ENCODE assay signal across 9 cellular contexts in genomic region chr9:128160603-128160987, GRCh38. TPM values are rescaled to one million over a fixed set of nuclear protein-coding genes. Genes with fewer than 3 reads are reported as not detected.
A peak's percentile ranks its signal among the peaks of the same experiment; 100 is the strongest.
DNase-seq lines count a peak whose midpoint lies in the region; ATAC-seq and TF ChIP-seq lines count a peak whose summit lies in the region.
"Had no signal": no experiment of that assay in that cellular context is flagged by ENCODE, and none has a peak within 500 bp of the region (broad histone marks: within the 10 kb centered on the region; RNA-seq: fewer than 3 reads in every experiment).

No MANE protein-coding gene starts in this region.

- peak; percentile 33 for ATAC-seq in activated CD8-positive, alpha-beta T cell treated with anti-CD3 and anti-CD28 coated beads, Interleukin-2, amount 10 ng/mL, durations not matched to agents 7 days and 5 days

- H3K79me2 ChIP-seq in neural cell (replicated peaks; ENCODE audit: insufficient read depth, low read length): no peaks in the 10 kb centered on the region

- no peak for TF ChIP-seq EP300 in neural cell (conservative IDR thresholded peaks at IDR 0.05; ENCODE audit: poor library complexity, severe bottlenecking)

- H3K9ac ChIP-seq in neural cell (ENCODE audit: low read length): peak overlapping the region; percentile 69

- no peaks in the 10 kb centered on the region for H3K9me2 ChIP-seq in neural cell (ENCODE audit: insufficient read depth, low read length)

- H3K36me3 Mint-ChIP-seq in activated CD8-positive, alpha-beta T cell treated with anti-CD3 and anti-CD28 coated beads, Interleukin-2, amount 10 ng/mL, durations not matched to agents 7 days and 5 days (ENCODE audit: low read depth): peaks cover 13% of the 10 kb centered on the region

- POLR2A ChIA-PET in activated CD8-positive, alpha-beta T cell treated with anti-CD3 and anti-CD28 coated beads, Interleukin-2, amount 10 ng/mL, durations not matched to agents 7 days and 5 days (lab: Charles Lee): interaction anchor here (0.9 to 2.1 kb wide), 3 partner anchors 9 to 32 kb away, joined by 3 to 8 read pairs (median 6); partner anchors contain the start of gene CIZ1

- TF ChIP-seq RAD21 in neural cell (conservative IDR thresholded peaks at IDR 0.05): no peak

- H3K27me3 ChIP-seq in neural cell (ENCODE audit: insufficient read depth, low read depth, low read length) (no peaks in the 10 kb centered on the region), testis (no peaks in the 10 kb centered on the region)

- peak overlapping the region; percentile 83 for H3K27ac Mint-ChIP-seq in activated CD8-positive, alpha-beta T cell treated with anti-CD3 and anti-CD28 coated beads, Interleukin-2, amount 10 ng/mL, durations not matched to agents 7 days and 5 days

- peak overlapping the region; percentile 81 for H3K4me3 Mint-ChIP-seq in activated CD8-positive, alpha-beta T cell treated with anti-CD3 and anti-CD28 coated beads, Interleukin-2, amount 10 ng/mL, durations not matched to agents 7 days and 5 days

- H3K4me1 Mint-ChIP-seq in activated CD8-positive, alpha-beta T cell treated with anti-CD3 and anti-CD28 coated beads, Interleukin-2, amount 10 ng/mL, durations not matched to agents 7 days and 5 days (ENCODE audit: low read depth): peaks cover 21% of the 10 kb centered on the region

- TF ChIP-seq CTCF in neural cell (IDR thresholded peaks at IDR 0.05; ENCODE audit: poor library complexity, severe bottlenecking) (no peak), testis (IDR thresholded peaks at IDR 0.05) (no peak)

- intact Hi-C loops in testis (cut with DNase I; ENCODE audit: low total_unique reads): no loop called here

- peaks cover 3% of the 10 kb centered on the region for H3K36me3 ChIP-seq in neural cell (ENCODE audit: insufficient read depth, low read length)
- H3K36me3 ChIP-seq in testis (ENCODE audit: low read depth, missing control alignments): no peaks in the 10 kb centered on the region

- DNase-seq in NCI-H1105 treated with DMSO at 0.1 percent for 48 hours (lab: John Stamatoyannopoulos, UW) (peak; percentile 30), NCI-H1105 (lab: John Stamatoyannopoulos, UW) (no peak), HuH-7 (ENCODE audit: low spot score) (peak; percentile 57), epithelial cell of prostate (ENCODE audit: low read depth, low spot score) (no peak), testis (peak; percentile 22), GDM1 (lab: John Stamatoyannopoulos, UW) (no peak)
- DNase-seq in activated CD8-positive, alpha-beta T cell treated with anti-CD3 and anti-CD28 coated beads, Interleukin-2, amount 10 ng/mL, durations not matched to agents 7 days and 5 days: peak; percentile 55

- H3K9me3 Mint-ChIP-seq in activated CD8-positive, alpha-beta T cell treated with anti-CD3 and anti-CD28 coated beads, Interleukin-2, amount 10 ng/mL, durations not matched to agents 7 days and 5 days (ENCODE audit: insufficient read depth): no peaks in the 10 kb centered on the region

- H3K4me3 ChIP-seq in neural cell (ENCODE audit: low read length): peak overlapping the region; percentile 75
- peak overlapping the region; percentile 76 for H3K4me3 ChIP-seq in testis

- H3K27ac ChIP-seq in epithelial cell of prostate (peak overlapping the region; percentile 48), neural cell (ENCODE audit: low read length) (peak overlapping the region; percentile 34), testis (peak overlapping the region in 1 of 2 donors; percentile 30)

- H3K27me3 Mint-ChIP-seq in activated CD8-positive, alpha-beta T cell treated with anti-CD3 and anti-CD28 coated beads, Interleukin-2, amount 10 ng/mL, durations not matched to agents 7 days and 5 days (ENCODE audit: low read depth): no peaks in the 10 kb centered on the region

- H3K4me2 ChIP-seq in neural cell (ENCODE audit: low read length): peak overlapping the region; percentile 92

- H4K20me1 ChIP-seq in neural cell (ENCODE audit: insufficient read depth): no peaks in the 10 kb centered on the region

- no peaks in the 10 kb centered on the region for H3F3A ChIP-seq in neural cell (ENCODE audit: insufficient read depth, low read length, poor library complexity, severe bottlenecking)

- H3K9me3 ChIP-seq in neural cell (ENCODE audit: low read length) (no peaks in the 10 kb centered on the region), testis (no peaks in the 10 kb centered on the region)

- peaks cover 5% of the 10 kb centered on the region for H3K4me1 ChIP-seq in testis

- CTCF ChIA-PET in activated CD8-positive, alpha-beta T cell treated with anti-CD3 and anti-CD28 coated beads, Interleukin-2, amount 10 ng/mL, durations not matched to agents 7 days and 5 days (lab: Charles Lee): interaction anchor here (0.5 to 1.7 kb wide), 4 partner anchors 10 to 281 kb away, joined by 3 to 4 read pairs (median 4); no protein-coding TSS in a partner anchor

- WGBS in testis, 2 donors: 1% methylated on average over 9 to 20 of the region's 23 CpGs

- peak overlapping the region; percentile 48 for H2AFZ ChIP-seq in neural cell (ENCODE audit: low read depth, low read length)

- no peak for TF ChIP-seq POLR2A in testis (IDR thresholded peaks at IDR 0.05)

TF ChIP-seq in neural cell, 6 proteins besides CTCF, POLR2A, EP300 and RAD21:
- TF ChIP-seq EZH2 (IDR thresholded peaks at IDR 0.05; ENCODE audit: borderline replicate concordance, insufficient read depth, low read length, poor library complexity, severe bottlenecking): no peak
- peak; percentile 10 for TF ChIP-seq SMC3 (conservative IDR thresholded peaks at IDR 0.05; ENCODE audit: poor library complexity)

RNA-seq across cellular contexts. Expression of gene BBLN, which starts 0.5 kb away (rescaled TPM):
- 100 to 1,000 TPM in 1 of 2 experiments, 10 to 100 TPM in 1; 94.3 to 105 TPM for total RNA-seq in activated CD8-positive, alpha-beta T cell treated with anti-CD3 and anti-CD28 coated beads, Interleukin-2, amount 10 ng/mL, durations not matched to agents 7 days and 5 days
- polyA plus RNA-seq in neural cell: 270 and 330 TPM in 2 replicates
- 72.3 and 88.0 TPM in 2 replicates for polyA minus RNA-seq in neural cell
- 100 to 1,000 TPM; 219 to 225 TPM for total RNA-seq in testis
- 56.9 TPM for polyA plus RNA-seq in testis (ENCODE audit: insufficient read depth, low read depth, low replicate concordance)

RNA-seq across cellular contexts. Expression of gene LCN2, which starts 11.3 kb away (rescaled TPM):
- total RNA-seq in activated CD8-positive, alpha-beta T cell treated with anti-CD3 and anti-CD28 coated beads, Interleukin-2, amount 10 ng/mL, durations not matched to agents 7 days and 5 days: not detected
- polyA plus RNA-seq in neural cell (not detected in 2 replicates), testis (ENCODE audit: insufficient read depth, low read depth, low replicate concordance) (2.2 TPM)
- polyA minus RNA-seq in neural cell: not detected in 2 replicates
- total RNA-seq in testis: not detected
- total RNA-seq: glomerular endothelial cell had no signal

RNA-seq across cellular contexts. Expression of gene CIZ1, which starts 30.8 kb away (rescaled TPM):
- 100 to 1,000 TPM; 121 to 127 TPM for total RNA-seq in activated CD8-positive, alpha-beta T cell treated with anti-CD3 and anti-CD28 coated beads, Interleukin-2, amount 10 ng/mL, durations not matched to agents 7 days and 5 days
- polyA plus RNA-seq in neural cell (25.6 and 27.8 TPM in 2 replicates), testis (ENCODE audit: insufficient read depth, low read depth, low replicate concordance) (159 TPM)
- polyA minus RNA-seq in neural cell: 31.9 and 34.2 TPM in 2 replicates
- 100 to 1,000 TPM; 114 to 115 TPM for total RNA-seq in testis

RNA-seq across cellular contexts. Expression of gene PTGES2, which starts 33.1 kb away (rescaled TPM):
- 10 to 100 TPM; 51.8 to 57.7 TPM for total RNA-seq in activated CD8-positive, alpha-beta T cell treated with anti-CD3 and anti-CD28 coated beads, Interleukin-2, amount 10 ng/mL, durations not matched to agents 7 days and 5 days
- 55.9 and 68.0 TPM in 2 replicates for polyA plus RNA-seq in neural cell
- 47.6 and 57.5 TPM in 2 replicates for polyA minus RNA-seq in neural cell
- 10 to 100 TPM; 95.8 to 96.4 TPM for total RNA-seq in testis
- polyA plus RNA-seq in testis (ENCODE audit: insufficient read depth, low read depth, low replicate concordance): 53.1 TPM

RNA-seq across cellular contexts. Expression of gene DNM1, which starts 42.6 kb away (rescaled TPM):
- under 1 TPM; 0.21 to 0.29 TPM for total RNA-seq in activated CD8-positive, alpha-beta T cell treated with anti-CD3 and anti-CD28 coated beads, Interleukin-2, amount 10 ng/mL, durations not matched to agents 7 days and 5 days
- 104 and 180 TPM in 2 replicates for polyA plus RNA-seq in neural cell
- 268 and 298 TPM in 2 replicates for polyA minus RNA-seq in neural cell
- total RNA-seq in testis: 1 to 10 TPM; 8.0 to 9.8 TPM
- 10.7 TPM for polyA plus RNA-seq in testis (ENCODE audit: insufficient read depth, low read depth, low replicate concordance)

Comparison
In these comparisons a context has a peak if more than half of its experiments do, and no peak if none do; other contexts are left out.
1. DNase-seq: peak in NCI-H1105 treated with DMSO at 0.1 percent for 48 hours (single experiment), HuH-7 (single experiment), activated CD8-positive, alpha-beta T cell treated with anti-CD3 and anti-CD28 coated beads, Interleukin-2, amount 10 ng/mL, durations not matched to agents 7 days and 5 days (single experiment) and testis (single experiment); none in NCI-H1105 (single experiment), epithelial cell of prostate (single experiment) and GDM1 (single experiment).